1 cellular context compared by ENCODE assay signal in genomic region chrX:49079489-49080428, GRCh38.
TF ChIP-seq lines count a peak whose summit lies in the region.

WDR45 (minus strand) TSS chrX:49079887; CDS start chrX:49078095, 1,792 bp downstream.

TF ChIP-seq in K562, 482 proteins besides CTCF, POLR2A, EP300 and RAD21 (continued from another document and continues in another):
- TF ChIP-seq JUND (IDR thresholded peaks at IDR 0.05; ENCODE audit: borderline replicate concordance, low read depth, low read length) (peak; percentile 99), JUND (tag; IDR thresholded peaks at IDR 0.05; ENCODE audit: borderline replicate concordance, low read depth, low read length) (peak; percentile 96; the same call in 2 of the 3 replicates), ETV1 (tag; conservative IDR thresholded peaks at IDR 0.05; ENCODE audit: low read depth) (peak; percentile 86), E2F3 (CRISPR knock-in tag; IDR thresholded peaks at IDR 0.05) (0 out of 2 replicates have a peak, but pooled peaks have one; percentile 56), PPARD (CRISPR knock-in tag; IDR thresholded peaks at IDR 0.05) (no peak), BCLAF1 (IDR thresholded peaks at IDR 0.05; ENCODE audit: borderline replicate concordance in 1 of 2, control insufficient read depth in 1 of 2, low read depth in 2 of 2, low read length in 1 of 2) (peak in 1 of 2 experiments; percentile 66; a peak in 1 of 4 replicates), ZBTB17 (CRISPR knock-in tag; IDR thresholded peaks at IDR 0.05) (no peak), PBX2 (CRISPR knock-in tag; IDR thresholded peaks at IDR 0.05; ENCODE audit: low read depth) (no peak), PBX2 (tag; conservative IDR thresholded peaks at IDR 0.05; ENCODE audit: low read depth) (no peak), ZHX1 (conservative IDR thresholded peaks at IDR 0.05; ENCODE audit: low read length) (no peak), ATF7 (IDR thresholded peaks at IDR 0.05) (peak; percentile 86), MBD1 (CRISPR knock-in tag; IDR thresholded peaks at IDR 0.05) (no peak), KLF10 (CRISPR knock-in tag; IDR thresholded peaks at IDR 0.05) (no peak), XRCC4 (IDR thresholded peaks at IDR 0.05; ENCODE audit: extremely low read depth, insufficient read depth, insufficient read length) (no peak), CTBP1 (IDR thresholded peaks at IDR 0.05; ENCODE audit: borderline replicate concordance) (peak; percentile 40; the same call in 1 of the 2 replicates), DEAF1 (CRISPR knock-in tag; IDR thresholded peaks at IDR 0.05) (no peak), ZNF175 (CRISPR knock-in tag; IDR thresholded peaks at IDR 0.05; ENCODE audit: low read depth) (no peak), CREB3L1 (IDR thresholded peaks at IDR 0.05; ENCODE audit: borderline replicate concordance, low read depth) (peak; percentile 23; the same call in 1 of the 2 replicates), NKRF (IDR thresholded peaks at IDR 0.05; ENCODE audit: borderline replicate concordance) (peak; percentile 91), KDM5B (IDR thresholded peaks at IDR 0.05; ENCODE audit: insufficient replicate concordance, low read depth, low read length) (peak; percentile 58), MEIS2 (IDR thresholded peaks at IDR 0.05; ENCODE audit: partially characterized antibody) (no peak), TRIM25 (IDR thresholded peaks at IDR 0.05; ENCODE audit: borderline replicate concordance) (no peak), POLR2AphosphoS5 (IDR thresholded peaks at IDR 0.05; ENCODE audit: control insufficient read depth, insufficient read depth, low read depth, low read length) (peak; percentile 57; the same call in 1 of the 2 replicates), ARID1B (IDR thresholded peaks at IDR 0.05) (peak; percentile 55; the same call in 1 of the 2 replicates), PHF8 (IDR thresholded peaks at IDR 0.05; ENCODE audit: borderline replicate concordance, low read length) (peak; percentile 74; the same call in 1 of the 2 replicates), RNF219 (CRISPR knock-in tag; IDR thresholded peaks at IDR 0.05) (no peak), ZMIZ1 (IDR thresholded peaks at IDR 0.05; ENCODE audit: low read depth in 2 of 2, low read length in 2 of 2) (0 out of 4 replicates have a peak, but pooled peaks of 1 of the 2 experiments have one; percentile 39), GABPB1 (CRISPR knock-in tag; IDR thresholded peaks at IDR 0.05) (peak; percentile 87)
